ENCODE assay signal across 29 cellular contexts in genomic region chr4:161704653-161705052, GRCh38.
DNase-seq lines count a peak whose midpoint lies in the region; ATAC-seq, FAIRE-seq and TF ChIP-seq lines count a peak whose summit lies in the region.
"Had no signal": no experiment of that assay in that cellular context is flagged by ENCODE, and none has a peak within 500 bp of the region (broad histone marks: within the 10 kb centered on the region; RNA-seq: fewer than 3 reads in every experiment).

No MANE protein-coding gene starts in this region.

- in situ Hi-C loops in GM12878 (cut with MboI): no loop called here

- no peak overlapping the region for H3K27ac Mint-ChIP-seq in activated naive CD8-positive, alpha-beta T cell treated with anti-CD3 and anti-CD28 coated beads, Interleukin-2, amount 50 U/mL, for 24 hours
- H3K27ac Mint-ChIP-seq: CD4-positive, alpha-beta memory T cell; IgD-negative memory B cell had no signal

- TF ChIP-seq RAD21 in GM12878 (IDR thresholded peaks at IDR 0.05; ENCODE audit: insufficient read depth, low read depth, low read length): no peak

- no peak overlapping the region for H3K4ac ChIP-seq in mesendoderm (ENCODE audit: low read depth, low read length)

- H3K23ac ChIP-seq in mesendoderm (ENCODE audit: low read length): no peak overlapping the region

- H3K4me2 ChIP-seq in GM12878 (ENCODE audit: control insufficient read depth, insufficient read depth) (no peak overlapping the region), mesendoderm (ENCODE audit: low read length) (no peak overlapping the region)
- H3K4me2 ChIP-seq: BLaER1, KMS-11, PC-9 had no signal

- no peaks in the 10 kb centered on the region for H3K79me2 ChIP-seq in GM12878 (ENCODE audit: control insufficient read depth, insufficient read depth, low read length)
- no peaks in the 10 kb centered on the region for H3K79me2 ChIP-seq in mesendoderm (ENCODE audit: control insufficient read depth, insufficient read depth, low read length)

- H2AK5ac ChIP-seq in mesendoderm (ENCODE audit: low read length): no peak overlapping the region

- H3K36me3 ChIP-seq in GM12878 (ENCODE audit: control insufficient read depth in 2 of 2, insufficient read depth in 2 of 2, low read length in 1 of 2): no peaks in the 10 kb centered on the region
- no peaks in the 10 kb centered on the region for H3K36me3 ChIP-seq in mesendoderm (ENCODE audit: control insufficient read depth, insufficient read depth, low read length)
- H3K36me3 ChIP-seq: BLaER1, SJCRH30 had no signal

- H3K4me1 ChIP-seq in GM12878 (ENCODE audit: control insufficient read depth, insufficient read depth, low read length): no peaks in the 10 kb centered on the region
- H3K4me1 ChIP-seq in mesendoderm (ENCODE audit: control insufficient read depth, low read depth, low read length): no peaks in the 10 kb centered on the region
- H3K4me1 ChIP-seq: BLaER1, SJCRH30 had no signal

- TF ChIP-seq POLR2A in GM12878 (IDR thresholded peaks at IDR 0.05; ENCODE audit: low read depth, low read length): no peak

- POLR2A ChIA-PET in GM12878 (lab: Charles Lee): no interaction called here

- CTCF ChIA-PET in GM12878 (lab: Yijun Ruan, JAX): interaction anchor here (1.9 to 2.1 kb wide), 2 partner anchors 8 to 136 kb away, joined by 5 to 7 read pairs; no protein-coding TSS in a partner anchor

- no peaks in the 10 kb centered on the region for H3K27me3 Mint-ChIP-seq in activated naive CD8-positive, alpha-beta T cell treated with anti-CD3 and anti-CD28 coated beads, Interleukin-2, amount 50 U/mL, for 24 hours
- H3K27me3 Mint-ChIP-seq: CD4-positive, alpha-beta memory T cell; IgD-negative memory B cell had no signal

- intact Hi-C loops in GM12878 (cut with micrococcal nuclease; ENCODE audit: unreplicated experiment): no loop called here

- no peak overlapping the region for H2AFZ ChIP-seq in GM12878 (ENCODE audit: control insufficient read depth, low read depth, low read length)
- H2AFZ ChIP-seq: PC-9 had no signal

- DNase-seq in D721Med (ENCODE audit: insufficient read length, low spot score): no peak
- peak; percentile 78 for DNase-seq in NCI-H82 treated with DMSO at 0.1 percent for 48 hours (lab: John Stamatoyannopoulos, UW; ENCODE audit: unreplicated experiment)
- no peak for DNase-seq in GM12878 (ENCODE audit: low read depth, low spot score)
- peak; percentile 35 for DNase-seq in mesendoderm
- no peak for DNase-seq in activated CD4-positive, alpha-beta T cell treated with anti-CD3 and anti-CD28 coated beads, Interleukin-2, amount 50 U/mL, for 48 hours
- no peak for DNase-seq in activated naive CD8-positive, alpha-beta T cell treated with anti-CD3 and anti-CD28 coated beads, Interleukin-2, amount 50 U/mL, for 24 hours
- DNase-seq in HuH-7 (ENCODE audit: low spot score): no peak
- DNase-seq in SK-N-DZ (ENCODE audit: low spot score): no peak
- DNase-seq: CD4-positive, alpha-beta memory T cell; COR-L47; DMS 273 treated with DMSO at 0.1 percent for 48 hours; DMS79; EL; GDM1; GOT3; HCEC 1CT; NCI-H1048; NCI-H1417; NCI-H1694; NCI-H2029 treated with DMSO at 0.1 percent for 48 hours; NCI-H2227 treated with DMSO at 0.1 percent for 48 hours; NCI-H510A; PC-9; SJCRH30 had no signal

- H3K79me1 ChIP-seq in mesendoderm (ENCODE audit: low read length): no peaks in the 10 kb centered on the region

- FAIRE-seq in D721Med (lab: Jason Lieb, UNC): peak; percentile 99
- no peak for FAIRE-seq in GM12878 (lab: Jason Lieb, UNC)
- FAIRE-seq: GM12891 had no signal

- 2% methylated on average over 3 of the region's 3 CpGs for WGBS in GM12878 (ENCODE audit: insufficient coverage, insufficient replicate concordance, low lambda C conversion rate, missing lambda C conversion rate)
- WGBS in mesendoderm (ENCODE audit: extremely low coverage, insufficient coverage, low lambda C conversion rate): no CpG with 5 or more reads among the region's 3 CpGs

- H3K9me3 Mint-ChIP-seq in activated naive CD8-positive, alpha-beta T cell treated with anti-CD3 and anti-CD28 coated beads, Interleukin-2, amount 50 U/mL, for 24 hours: peaks cover 6% of the 10 kb centered on the region

- SMC1A ChIA-PET in GM12878 (lab: Charles Lee; ENCODE audit: uncharacterized antibody, unreplicated experiment): interaction anchor here (0.7 to 3.5 kb wide), 3 partner anchors 9 to 516 kb away, joined by 3 to 16 read pairs (median 3); no protein-coding TSS in a partner anchor

- H2BK5ac ChIP-seq in mesendoderm (ENCODE audit: low read length): no peak overlapping the region

- no peak overlapping the region for H4K8ac ChIP-seq in mesendoderm (ENCODE audit: low read depth, low read length)

- H4K5ac ChIP-seq in mesendoderm (ENCODE audit: low read length): no peak overlapping the region

- no peak overlapping the region for H3K4me3 Mint-ChIP-seq in activated naive CD8-positive, alpha-beta T cell treated with anti-CD3 and anti-CD28 coated beads, Interleukin-2, amount 50 U/mL, for 24 hours
- H3K4me3 Mint-ChIP-seq: CD4-positive, alpha-beta memory T cell; IgD-negative memory B cell had no signal

- no peaks in the 10 kb centered on the region for H3K4me1 Mint-ChIP-seq in activated naive CD8-positive, alpha-beta T cell treated with anti-CD3 and anti-CD28 coated beads, Interleukin-2, amount 50 U/mL, for 24 hours
- H3K4me1 Mint-ChIP-seq: CD4-positive, alpha-beta memory T cell; IgD-negative memory B cell had no signal

- peak; percentile 17 for TF ChIP-seq CTCF in D721Med (IDR thresholded peaks at IDR 0.05; ENCODE audit: insufficient read depth, missing control alignments)
- no peak for TF ChIP-seq CTCF in GM12878 (IDR thresholded peaks at IDR 0.05 in 2 of 3, conservative IDR thresholded peaks at IDR 0.05 in 1 of 3; ENCODE audit: control insufficient read depth in 2 of 3, extremely low read depth in 1 of 3, insufficient read depth in 1 of 3, low read depth in 3 of 3, low read length in 3 of 3)

- RAD21 ChIA-PET in GM12878 (lab: Charles Lee; ENCODE audit: unreplicated experiment): no interaction called here

- no peak for TF ChIP-seq EP300 in GM12878 (IDR thresholded peaks at IDR 0.05; ENCODE audit: borderline replicate concordance in 1 of 2, control insufficient read depth in 1 of 2, low read depth in 2 of 2, low read length in 2 of 2)

- H3K9ac ChIP-seq in GM12878 (ENCODE audit: control insufficient read depth, insufficient read depth, low read length) (no peak overlapping the region), mesendoderm (ENCODE audit: low read length) (no peak overlapping the region)
- H3K9ac ChIP-seq: BLaER1, KMS-11 had no signal

- no peak overlapping the region for H2BK15ac ChIP-seq in mesendoderm (replicated peaks; ENCODE audit: low read depth)

- no peak overlapping the region for H3K4me3 ChIP-seq in GM12878
- no peak overlapping the region for H3K4me3 ChIP-seq in mesendoderm (ENCODE audit: low read length)
- H3K4me3 ChIP-seq: BLaER1, PC-9, SJCRH30 had no signal

- H3K27me3 ChIP-seq in GM12878 (replicated peaks in 1 of 2; ENCODE audit: control insufficient read depth in 2 of 2, insufficient read depth in 2 of 2, low read length in 1 of 2): no peaks in the 10 kb centered on the region
- no peaks in the 10 kb centered on the region for H3K27me3 ChIP-seq in mesendoderm (ENCODE audit: insufficient read depth, low read length, poor library complexity)
- H3K27me3 ChIP-seq: BLaER1, SJCRH30 had no signal

- ATAC-seq in GM12878: peak; percentile 39; the same call in 2 of the 3 replicates
- ATAC-seq in activated naive CD8-positive, alpha-beta T cell treated with anti-CD3 and anti-CD28 coated beads, Interleukin-2, amount 50 U/mL, for 24 hours: no peak
- ATAC-seq: Right ventricle myocardium inferior had no signal

- BruUV-seq in GM12878 (replicated peaks; lab: Mats Ljungman, UMichigan): no TSS peak

- no peaks in the 10 kb centered on the region for H4K20me1 ChIP-seq in GM12878 (ENCODE audit: control insufficient read depth, insufficient read depth)
- H4K20me1 ChIP-seq: BLaER1 had no signal

- H3K27ac ChIP-seq in GM12878 (ENCODE audit: control insufficient read depth, insufficient read depth): no peak overlapping the region
- no peak overlapping the region for H3K27ac ChIP-seq in mesendoderm (ENCODE audit: low read depth, low read length)
- H3K27ac ChIP-seq: BLaER1, KMS-11, PC-9, SJCRH30 had no signal

- H2BK120ac ChIP-seq in mesendoderm (ENCODE audit: low read depth, low read length): no peak overlapping the region

- H3K18ac ChIP-seq in mesendoderm (ENCODE audit: low read length): no peak overlapping the region

- H3K9me3 ChIP-seq in GM12878 (replicated peaks; ENCODE audit: control insufficient read depth, insufficient read depth, low read length): no peaks in the 10 kb centered on the region
- H3K9me3 ChIP-seq: BLaER1, SJCRH30 had no signal

- no peak overlapping the region for H3K56ac ChIP-seq in mesendoderm (ENCODE audit: low read length)

- H3K36me3 Mint-ChIP-seq in activated naive CD8-positive, alpha-beta T cell treated with anti-CD3 and anti-CD28 coated beads, Interleukin-2, amount 50 U/mL, for 24 hours (ENCODE audit: low read depth): no peaks in the 10 kb centered on the region
- H3K36me3 Mint-ChIP-seq: CD4-positive, alpha-beta memory T cell; IgD-negative memory B cell had no signal

TF ChIP-seq in GM12878, 131 proteins besides CTCF, POLR2A, EP300 and RAD21 (continues in another document):
- TF ChIP-seq ETV6 (conservative IDR thresholded peaks at IDR 0.05 in 1 of 2, IDR thresholded peaks at IDR 0.05 in 1 of 2; ENCODE audit: borderline replicate concordance in 1 of 2, low read depth in 1 of 2): no peak
- no peak for TF ChIP-seq ZBTB11 (CRISPR knock-in tag; IDR thresholded peaks at IDR 0.05)
- no peak for TF ChIP-seq RB1 (IDR thresholded peaks at IDR 0.05; ENCODE audit: borderline replicate concordance)

Comparison
In these comparisons a context has a peak if more than half of its experiments do, and no peak if none do; other contexts are left out.
1. DNase-seq: peak in NCI-H82 treated with DMSO at 0.1 percent for 48 hours (single experiment) and mesendoderm (single experiment); none in D721Med (single experiment), GM12878 (single experiment), activated CD4-positive, alpha-beta T cell treated with anti-CD3 and anti-CD28 coated beads, Interleukin-2, amount 50 U/mL, for 48 hours (0 of 2), activated naive CD8-positive, alpha-beta T cell treated with anti-CD3 and anti-CD28 coated beads, Interleukin-2, amount 50 U/mL, for 24 hours (single experiment), HuH-7 (single experiment) and SK-N-DZ (single experiment).